In the genomic region with DNA sequence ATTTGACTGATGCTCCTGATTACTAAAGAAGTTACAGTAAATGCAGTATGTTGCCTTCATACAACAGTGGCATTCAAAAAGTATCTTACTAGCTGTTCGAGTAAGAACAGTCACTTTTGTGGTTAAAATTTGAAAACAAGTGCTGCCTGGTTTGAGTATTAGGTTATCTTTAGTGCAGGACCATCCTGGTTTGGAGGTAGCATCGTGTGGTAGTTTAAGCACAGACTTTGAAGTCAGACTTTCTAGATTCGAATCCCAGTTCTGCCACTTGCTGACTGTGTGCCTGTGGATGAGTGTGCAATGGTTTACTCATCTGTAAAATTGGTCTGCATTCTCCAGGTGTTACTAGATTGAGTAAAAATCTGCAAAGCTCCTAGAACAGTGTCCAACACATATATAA, we compare ENCODE assay signal across 16 cellular contexts.
A peak's percentile ranks its signal among the peaks of the same experiment; 100 is the strongest.
DNase-seq lines count a peak whose midpoint lies in the region; ATAC-seq and TF ChIP-seq lines count a peak whose summit lies in the region.
"Had no signal": no experiment of that assay in that cellular context is flagged by ENCODE, and none has a peak within 500 bp of the region (broad histone marks: within the 10 kb centered on the region; RNA-seq: fewer than 3 reads in every experiment).

No MANE protein-coding gene starts in this region.

- H3K4me3 ChIP-seq in osteoblast (ENCODE audit: insufficient read depth, low read length) = no peak overlapping the region
- H3K4me3 ChIP-seq: hepatocyte, left ventricle myocardium inferior had no signal

- H2AFZ ChIP-seq in osteoblast (ENCODE audit: low read length) = no peak overlapping the region
- H2AFZ ChIP-seq: hepatocyte had no signal

- TF ChIP-seq CTCF in osteoblast (IDR thresholded peaks at IDR 0.05; ENCODE audit: extremely low read depth, low read depth, low read length) = no peak

- H3K9me3 ChIP-seq in osteoblast (ENCODE audit: low read depth, low read length) = no peaks in the 10 kb centered on the region
- H3K9me3 ChIP-seq: left ventricle myocardium inferior had no signal

- H3K4me1 ChIP-seq in osteoblast (ENCODE audit: insufficient read depth, low read length) = peaks cover 5% of the 10 kb centered on the region

- H3K27me3 Mint-ChIP-seq in activated naive CD8-positive, alpha-beta T cell treated with anti-CD3 and anti-CD28 coated beads for 36 hours = peaks cover 8% of the 10 kb centered on the region

- no peak overlapping the region for H3K27ac ChIP-seq in osteoblast (ENCODE audit: low read depth, low read length)
- H3K27ac ChIP-seq: C4-2B, hepatocyte, left ventricle myocardium inferior had no signal

- H3K36me3 ChIP-seq in osteoblast (ENCODE audit: insufficient read depth, low read length) = no peaks in the 10 kb centered on the region
- H3K36me3 ChIP-seq: left ventricle myocardium inferior had no signal

- H3K27ac Mint-ChIP-seq in activated naive CD8-positive, alpha-beta T cell treated with anti-CD3 and anti-CD28 coated beads for 36 hours = no peak overlapping the region
- H3K27ac Mint-ChIP-seq: activated naive CD8-positive, alpha-beta T cell treated with anti-CD3 and anti-CD28 coated beads, Interleukin-2, amount 10 ng/mL, durations not matched to agents 7 days and 5 days; nephron had no signal

- H3K4me1 Mint-ChIP-seq in activated naive CD8-positive, alpha-beta T cell treated with anti-CD3 and anti-CD28 coated beads for 36 hours = no peaks in the 10 kb centered on the region
- H3K4me1 Mint-ChIP-seq: activated naive CD8-positive, alpha-beta T cell treated with anti-CD3 and anti-CD28 coated beads, Interleukin-2, amount 10 ng/mL, durations not matched to agents 7 days and 5 days had no signal

- H3K36me3 Mint-ChIP-seq in activated naive CD8-positive, alpha-beta T cell treated with anti-CD3 and anti-CD28 coated beads for 36 hours = peaks cover 2% of the 10 kb centered on the region
- H3K36me3 Mint-ChIP-seq: activated naive CD8-positive, alpha-beta T cell treated with anti-CD3 and anti-CD28 coated beads, Interleukin-2, amount 10 ng/mL, durations not matched to agents 7 days and 5 days had no signal

- no peaks in the 10 kb centered on the region for H3K79me2 ChIP-seq in osteoblast (ENCODE audit: insufficient read depth, low read length)
- H3K79me2 ChIP-seq: hepatocyte had no signal

- peak; percentile 69 for ATAC-seq in GM18907 (IDR thresholded peaks at IDR 0.05; ENCODE audit: unreplicated experiment)
- ATAC-seq in GM21515 (IDR thresholded peaks at IDR 0.05; ENCODE audit: unreplicated experiment) = peak; percentile 69
- peak; percentile 65 for ATAC-seq in HG02973 (IDR thresholded peaks at IDR 0.05; ENCODE audit: unreplicated experiment)
- peak; percentile 68 for ATAC-seq in HG03521 (IDR thresholded peaks at IDR 0.05; ENCODE audit: unreplicated experiment)
- ATAC-seq: esophagus mucosa, Right ventricle myocardium inferior had no signal

- H3K4me3 Mint-ChIP-seq in activated naive CD8-positive, alpha-beta T cell treated with anti-CD3 and anti-CD28 coated beads for 36 hours = no peak overlapping the region
- H3K4me3 Mint-ChIP-seq: activated naive CD8-positive, alpha-beta T cell treated with anti-CD3 and anti-CD28 coated beads, Interleukin-2, amount 10 ng/mL, durations not matched to agents 7 days and 5 days; nephron had no signal

- H3K9me3 Mint-ChIP-seq in activated naive CD8-positive, alpha-beta T cell treated with anti-CD3 and anti-CD28 coated beads for 36 hours = no peaks in the 10 kb centered on the region
- H3K9me3 Mint-ChIP-seq: activated naive CD8-positive, alpha-beta T cell treated with anti-CD3 and anti-CD28 coated beads, Interleukin-2, amount 10 ng/mL, durations not matched to agents 7 days and 5 days had no signal

- H4K20me1 ChIP-seq in osteoblast (ENCODE audit: insufficient read depth, low read length) = no peaks in the 10 kb centered on the region

- no peak overlapping the region for H3K4me2 ChIP-seq in osteoblast (ENCODE audit: insufficient read depth, low read length)
- H3K4me2 ChIP-seq: hepatocyte had no signal

- no peak for DNase-seq in NCI-H510A treated with DMSO at 0.1 percent for 48 hours (lab: John Stamatoyannopoulos, UW)
- DNase-seq in GF-D8 (lab: John Stamatoyannopoulos, UW) = no peak
- no peak for DNase-seq in activated naive CD8-positive, alpha-beta T cell treated with anti-CD3 and anti-CD28 coated beads for 36 hours
- no peak for DNase-seq in osteoblast (ENCODE audit: insufficient read length, low spot score, missing footprints)
- DNase-seq: activated naive CD8-positive, alpha-beta T cell treated with anti-CD3 and anti-CD28 coated beads, Interleukin-2, amount 10 ng/mL, durations not matched to agents 7 days and 5 days; left ventricle myocardium inferior; NCI-H1694 had no signal

- peaks cover 3% of the 10 kb centered on the region for H3K27me3 ChIP-seq in osteoblast (ENCODE audit: insufficient read depth, low read length)
- H3K27me3 ChIP-seq: hepatocyte had no signal
